ENCODE assay signal across 8 cellular contexts in genomic region chr3:158644345-158644908, GRCh38. TPM values are rescaled to one million over a fixed set of nuclear protein-coding genes. Genes with fewer than 3 reads are reported as not detected.
A peak's percentile ranks its signal among the peaks of the same experiment; 100 is the strongest.
DNase-seq lines count a peak whose midpoint lies in the region; ATAC-seq and TF ChIP-seq lines count a peak whose summit lies in the region.

Gene GFM1 (plus strand): TSS chr3:158644527. CDS start chr3:158644635, 108 bp downstream.

- H3K4me3 ChIP-seq in BJ (ENCODE audit: low read depth, low read length), result peak within 1 kb of the TSS; percentile 99
- H3K4me3 ChIP-seq in coronary artery, result peak within 1 kb of the TSS; percentile 76

- DNase-seq in BJ (ENCODE audit: low read depth) (peak; percentile 80), GM19238 (ENCODE audit: insufficient read length, low spot score) (peak; percentile 73), NCI-H524 treated with DMSO at 0.1 percent for 48 hours (lab: John Stamatoyannopoulos, UW) (peak; percentile 95), coronary artery (ENCODE audit: low spot score) (peak; percentile 95), left colon (peak; percentile 93 to 94)
- peak; percentile 92 for DNase-seq in activated CD4-positive, alpha-beta T cell treated with anti-CD3 and anti-CD28 coated beads for 48 hours
- DNase-seq in stimulated activated CD4-positive, alpha-beta T cell treated with anti-CD3 and anti-CD28 coated beads, Interleukin-2, amount 100 ng/mL, for 24 hours, result peak; percentile 85 to 90

- TF ChIP-seq CTCF in BJ (IDR thresholded peaks at IDR 0.05; ENCODE audit: insufficient read depth, low read depth, low read length) (peak; percentile 94), coronary artery (IDR thresholded peaks at IDR 0.05) (peak; percentile 66)

- H3K27me3 ChIP-seq in BJ (ENCODE audit: control insufficient read depth, insufficient read depth, low read length), result no peaks in the 10 kb centered on the region

- CTCF ChIA-PET in BJ (lab: Yijun Ruan, JAX), result interaction anchor here (0.7 to 3.7 kb wide), 25 partner anchors 10 to 615 kb away, joined by 3 to 32 read pairs (median 6); partner anchors contain the start of genes MFSD1 and MLF1

- POLR2A ChIA-PET in BJ (lab: Charles Lee), result interaction anchor here (0.8 kb wide), 1 partner anchor 74 kb away, joined by 22 read pairs; the partner anchor contains the start of gene MLF1

- ATAC-seq in HG03457 (IDR thresholded peaks at IDR 0.05; ENCODE audit: unreplicated experiment) (peak; percentile 99), left colon (peak; percentile 100)

- intact Hi-C loops in left colon (cut with DNase I, micrococcal nuclease), result no loop called here

- H3K27ac ChIP-seq in coronary artery, result peak within 1 kb of the TSS; percentile 82 to 84

- peaks cover 2% of the 10 kb centered on the region for H3K36me3 ChIP-seq in BJ (ENCODE audit: control insufficient read depth, insufficient read depth, low read length)

RNA-seq across cellular contexts. Expression of gene GFM1, which starts in this region (rescaled TPM):
- polyA plus RNA-seq in BJ (2011; rRNA removed), result 13.9 and 25.6 TPM in 2 replicates
- polyA minus RNA-seq in BJ (2011; rRNA and poly(A)+ RNA removed), result 18.4 and 19.3 TPM in 2 replicates
- 10 to 100 TPM; 42.4 to 58.6 TPM for total RNA-seq in left colon

Comparison
In these comparisons a context has a peak if more than half of its experiments do, and no peak if none do; other contexts are left out.
1. Peak in every context shown above with its lines: DNase-seq, ATAC-seq, H3K4me3 ChIP-seq and H3K27ac ChIP-seq.